20 cellular contexts compared by ENCODE assay signal in genomic region chr1:20875198-20875973, GRCh38.
DNase-seq lines count a peak whose midpoint lies in the region; ATAC-seq and TF ChIP-seq lines count a peak whose summit lies in the region.
"Had no signal": no experiment of that assay in that cellular context is flagged by ENCODE, and none has a peak within 500 bp of the region (broad histone marks: within the 10 kb centered on the region; RNA-seq: fewer than 3 reads in every experiment).

No MANE protein-coding gene starts in this region.

- peaks cover 0 to 49% (median 20%) of the 10 kb centered on the region in 4 donors for H3K4me1 ChIP-seq in transverse colon
- H3K4me1 ChIP-seq: BE2C had no signal

- peaks cover 9% of the 10 kb centered on the region for H3K4me1 Mint-ChIP-seq in activated naive CD8-positive, alpha-beta T cell treated with anti-CD3 and anti-CD28 coated beads, Interleukin-2, amount 10 ng/mL, durations not matched to agents 7 days and 5 days
- peaks cover 2% of the 10 kb centered on the region for H3K4me1 Mint-ChIP-seq in activated naive CD8-positive, alpha-beta T cell treated with anti-CD3 and anti-CD28 coated beads for 36 hours
- H3K4me1 Mint-ChIP-seq in nephron progenitor cell, result no peaks in the 10 kb centered on the region

- intact Hi-C loops in transverse colon (cut with DNase I; ENCODE audit: low total_unique reads), result no loop called here

- whole genome bisulfite sequencing in transverse colon (ENCODE audit: low coverage in 1 of 2), 2 donors, result 44 to 67% methylated on average over 1 to 4 of the region's 4 CpGs

- peak; percentile 16 for TF ChIP-seq POLR2A in transverse colon (IDR thresholded peaks at IDR 0.05)

- H3K9me3 Mint-ChIP-seq in activated naive CD8-positive, alpha-beta T cell treated with anti-CD3 and anti-CD28 coated beads, Interleukin-2, amount 10 ng/mL, durations not matched to agents 7 days and 5 days, result no peaks in the 10 kb centered on the region
- H3K9me3 Mint-ChIP-seq in activated naive CD8-positive, alpha-beta T cell treated with anti-CD3 and anti-CD28 coated beads for 36 hours, result no peaks in the 10 kb centered on the region
- no peaks in the 10 kb centered on the region for H3K9me3 Mint-ChIP-seq in nephron progenitor cell
- H3K9me3 Mint-ChIP-seq: CD4-positive, alpha-beta T cell; HFFc6 had no signal

- H3K9me3 ChIP-seq in transverse colon, result no peaks in the 10 kb centered on the region
- H3K9me3 ChIP-seq: BE2C had no signal

- TF ChIP-seq CTCF in fibroblast of villous mesenchyme (IDR thresholded peaks at IDR 0.05; ENCODE audit: insufficient read depth, low read depth, low read length), result no peak
- no peak for TF ChIP-seq CTCF in nephron progenitor cell (IDR thresholded peaks at IDR 0.05)
- no peak for TF ChIP-seq CTCF in transverse colon (IDR thresholded peaks at IDR 0.05)

- TF ChIP-seq EP300 in transverse colon (IDR thresholded peaks at IDR 0.05; ENCODE audit: low read depth), result no peak

- H3K4me3 ChIP-seq in fibroblast of villous mesenchyme (ENCODE audit: low read depth, low read length) (no peak overlapping the region), transverse colon (no peak overlapping the region)
- H3K4me3 ChIP-seq: PC-9 had no signal

- POLR2A ChIA-PET in activated naive CD8-positive, alpha-beta T cell treated with anti-CD3 and anti-CD28 coated beads, Interleukin-2, amount 10 ng/mL, durations not matched to agents 7 days and 5 days (lab: Charles Lee), result no interaction called here

- no peaks in the 10 kb centered on the region for H3K27me3 ChIP-seq in transverse colon
- H3K27me3 ChIP-seq: BE2C had no signal

- no peak for DNase-seq in activated naive CD8-positive, alpha-beta T cell treated with anti-CD3 and anti-CD28 coated beads, Interleukin-2, amount 10 ng/mL, durations not matched to agents 7 days and 5 days
- DNase-seq in activated naive CD8-positive, alpha-beta T cell treated with anti-CD3 and anti-CD28 coated beads for 36 hours, result no peak
- peak; percentile 31 for DNase-seq in fibroblast of villous mesenchyme (ENCODE audit: low read depth)
- DNase-seq in nephron progenitor cell, result no peak
- DNase-seq in transverse colon, result peak; percentile 64
- no peak for DNase-seq in DMS153 (lab: John Stamatoyannopoulos, UW)
- DNase-seq in stimulated activated CD4-positive, alpha-beta T cell treated with anti-CD3 and anti-CD28 coated beads, Interleukin-1b, Interleukin-23, amount 100 ng/mL, for 48 hours, result no peak
- DNase-seq: 8988T; BE2C; CD4-positive, alpha-beta T cell; EL; HFFc6; KG1; NCI-H1417 treated with DMSO at 0.1 percent for 48 hours; NCI-H1930; NCI-H345; NCI-H526; PC-9 had no signal

- peaks cover 19% of the 10 kb centered on the region for H3K36me3 Mint-ChIP-seq in activated naive CD8-positive, alpha-beta T cell treated with anti-CD3 and anti-CD28 coated beads, Interleukin-2, amount 10 ng/mL, durations not matched to agents 7 days and 5 days
- H3K36me3 Mint-ChIP-seq in activated naive CD8-positive, alpha-beta T cell treated with anti-CD3 and anti-CD28 coated beads for 36 hours, result peaks cover 34% of the 10 kb centered on the region
- peaks cover 49% of the 10 kb centered on the region for H3K36me3 Mint-ChIP-seq in nephron progenitor cell (ENCODE audit: low read depth)

- H3K36me3 ChIP-seq in transverse colon, result peaks cover 0 to 10% (median 3%) of the 10 kb centered on the region in 4 donors
- H3K36me3 ChIP-seq: BE2C had no signal

- ATAC-seq in activated naive CD8-positive, alpha-beta T cell treated with anti-CD3 and anti-CD28 coated beads, Interleukin-2, amount 10 ng/mL, durations not matched to agents 7 days and 5 days (ENCODE audit: low read depth), result no peak
- no peak for ATAC-seq in HG03045 (IDR thresholded peaks at IDR 0.05; ENCODE audit: unreplicated experiment)
- ATAC-seq: HepG2 had no signal

- peak overlapping the region; percentile 76 to 83 (median 81) for H3K27ac ChIP-seq in transverse colon
- H3K27ac ChIP-seq: PC-9 had no signal

- H3K27me3 Mint-ChIP-seq in activated naive CD8-positive, alpha-beta T cell treated with anti-CD3 and anti-CD28 coated beads, Interleukin-2, amount 10 ng/mL, durations not matched to agents 7 days and 5 days, result no peaks in the 10 kb centered on the region
- H3K27me3 Mint-ChIP-seq in activated naive CD8-positive, alpha-beta T cell treated with anti-CD3 and anti-CD28 coated beads for 36 hours, result no peaks in the 10 kb centered on the region
- H3K27me3 Mint-ChIP-seq in nephron progenitor cell (ENCODE audit: low read depth, poor library complexity), result no peaks in the 10 kb centered on the region
- H3K27me3 Mint-ChIP-seq: CD4-positive, alpha-beta T cell had no signal

- no peak overlapping the region for H3K4me3 Mint-ChIP-seq in activated naive CD8-positive, alpha-beta T cell treated with anti-CD3 and anti-CD28 coated beads, Interleukin-2, amount 10 ng/mL, durations not matched to agents 7 days and 5 days
- no peak overlapping the region for H3K4me3 Mint-ChIP-seq in activated naive CD8-positive, alpha-beta T cell treated with anti-CD3 and anti-CD28 coated beads for 36 hours
- H3K4me3 Mint-ChIP-seq in nephron progenitor cell, result no peak overlapping the region
- H3K4me3 Mint-ChIP-seq: CD4-positive, alpha-beta T cell; HFFc6 had no signal

- in situ Hi-C loops in transverse colon (cut with MboI; ENCODE audit: low pct_ligation_motif_present in 1 of 4, low pct_unique_long_range_greater_than_20kb in 1 of 4, low sequenced_read_pairs in 3 of 4), result no loop called here

- H3K27ac Mint-ChIP-seq in activated naive CD8-positive, alpha-beta T cell treated with anti-CD3 and anti-CD28 coated beads, Interleukin-2, amount 10 ng/mL, durations not matched to agents 7 days and 5 days, result peak overlapping the region; percentile 37
- no peak overlapping the region for H3K27ac Mint-ChIP-seq in activated naive CD8-positive, alpha-beta T cell treated with anti-CD3 and anti-CD28 coated beads for 36 hours
- peak overlapping the region; percentile 69 for H3K27ac Mint-ChIP-seq in nephron progenitor cell
- H3K27ac Mint-ChIP-seq: CD4-positive, alpha-beta T cell; HFFc6 had no signal

Comparison
In these comparisons a context has a peak if more than half of its experiments do, and no peak if none do; other contexts are left out.
1. DNase-seq: peak in fibroblast of villous mesenchyme (single experiment) and transverse colon (single experiment); none in activated naive CD8-positive, alpha-beta T cell treated with anti-CD3 and anti-CD28 coated beads, Interleukin-2, amount 10 ng/mL, durations not matched to agents 7 days and 5 days (single experiment), activated naive CD8-positive, alpha-beta T cell treated with anti-CD3 and anti-CD28 coated beads for 36 hours (single experiment), nephron progenitor cell (single experiment), DMS153 (single experiment) and stimulated activated CD4-positive, alpha-beta T cell treated with anti-CD3 and anti-CD28 coated beads, Interleukin-1b, Interleukin-23, amount 100 ng/mL, for 48 hours (single experiment).